10 cellular contexts compared by ENCODE assay signal in the genomic region with DNA sequence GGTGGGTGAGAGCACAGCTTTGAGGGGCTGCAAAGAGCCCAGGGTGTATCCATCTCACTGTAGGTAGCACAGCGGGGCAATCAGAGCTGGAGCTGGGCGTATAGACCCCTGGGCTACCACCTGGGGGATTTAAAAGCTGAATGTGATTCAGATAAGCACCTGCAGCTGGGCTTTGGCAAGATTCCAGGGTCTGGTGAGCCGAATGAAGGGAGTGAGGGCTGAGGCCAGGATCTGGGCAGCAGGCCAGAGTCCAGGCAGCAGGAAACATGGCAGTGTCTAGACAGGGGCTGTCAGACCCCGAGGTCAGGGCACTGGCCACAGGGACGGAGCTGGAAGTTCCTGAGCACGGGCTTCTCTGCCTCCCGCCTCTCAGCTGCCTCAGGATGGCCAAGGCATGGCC. TPM values are rescaled to one million over a fixed set of nuclear protein-coding genes. Genes with fewer than 3 reads are reported as not detected.
DNase-seq lines count a peak whose midpoint lies in the region; ATAC-seq, FAIRE-seq and TF ChIP-seq lines count a peak whose summit lies in the region.
"Had no signal": no experiment of that assay in that cellular context is flagged by ENCODE, and none has a peak within 500 bp of the region (broad histone marks: within the 10 kb centered on the region; RNA-seq: fewer than 3 reads in every experiment).

No MANE protein-coding gene starts in this region.

- H3K36me3 ChIP-seq in colonic mucosa: no peaks in the 10 kb centered on the region
- H3K36me3 ChIP-seq in WERI-Rb-1: no peaks in the 10 kb centered on the region
- H3K36me3 ChIP-seq: neural progenitor cell had no signal

- H3K9ac ChIP-seq in colonic mucosa (ENCODE audit: low read depth in 2 of 2, low read length in 2 of 2): no peak overlapping the region
- H3K9ac ChIP-seq: neural progenitor cell had no signal

- no peak for ATAC-seq in HG02588 (IDR thresholded peaks at IDR 0.05; ENCODE audit: unreplicated experiment)

- no peak overlapping the region for H3K4me3 ChIP-seq in colonic mucosa
- no peak overlapping the region for H3K4me3 ChIP-seq in WERI-Rb-1 (ENCODE audit: low read depth, low read length)
- H3K4me3 ChIP-seq: neural progenitor cell had no signal

- in situ Hi-C loops in GM13977 (cut with MboI; ENCODE audit: low pct_unique_long_range_greater_than_20kb, low sequenced_read_pairs, unreplicated experiment): loop anchor here (10.0 kb wide), 1 partner anchor 231 kb away; no protein-coding TSS in a partner anchor

- DNase-seq in EL: peak; percentile 21
- DNase-seq in NCI-H345 treated with DMSO at 0.1 percent for 48 hours (lab: John Stamatoyannopoulos, UW; ENCODE audit: unreplicated experiment): peak; percentile 91
- DNase-seq in colonic mucosa: peak; percentile 51
- peak; percentile 51 for DNase-seq in myocyte (ENCODE audit: low read depth)
- DNase-seq in GM13977 (ENCODE audit: low spot score): no peak
- DNase-seq in WERI-Rb-1: no peak
- no peak for DNase-seq in frontal cortex (ENCODE audit: low spot score in 2 of 2)
- DNase-seq: activated CD4-positive, alpha-beta T cell treated with anti-CD3 and anti-CD28 coated beads, Interleukin-2, amount 10 ng/mL, durations not matched to agents 7 days and 5 days had no signal

- no peak overlapping the region for H3K27ac ChIP-seq in colonic mucosa
- no peak overlapping the region for H3K27ac ChIP-seq in WERI-Rb-1
- H3K27ac ChIP-seq: neural progenitor cell had no signal

- TF ChIP-seq CTCF in colonic mucosa (IDR thresholded peaks at IDR 0.05) (no peak), GM13977 (IDR thresholded peaks at IDR 0.05; ENCODE audit: extremely low read depth, insufficient read depth, missing control alignments) (no peak), WERI-Rb-1 (IDR thresholded peaks at IDR 0.05; ENCODE audit: low read depth, low read length) (no peak)

- H3K27me3 ChIP-seq in colonic mucosa (no peaks in the 10 kb centered on the region), WERI-Rb-1 (ENCODE audit: insufficient read depth, low read depth, severe bottlenecking) (no peaks in the 10 kb centered on the region)
- H3K27me3 ChIP-seq: neural progenitor cell had no signal

- H3K9me3 ChIP-seq in colonic mucosa (no peaks in the 10 kb centered on the region), WERI-Rb-1 (ENCODE audit: severe bottlenecking) (no peaks in the 10 kb centered on the region)

- H3K4me1 ChIP-seq in colonic mucosa: peaks cover 20% of the 10 kb centered on the region
- H3K4me1 ChIP-seq: neural progenitor cell had no signal

- intact Hi-C loops in colonic mucosa (cut with DNase I): no loop called here

- FAIRE-seq in frontal cortex (lab: Jason Lieb, UNC): no peak

RNA-seq across cellular contexts. Expression of a gene that starts 8.7 kb away (rescaled TPM):
- total RNA-seq in colonic mucosa (100 to 1,000 TPM; 380 to 511 TPM), myocyte (80.1 and 81.3 TPM in 2 replicates), frontal cortex (16.7 TPM)
- polyA plus RNA-seq in myocyte (2012): 119 TPM

Comparison
In these comparisons a context has a peak if more than half of its experiments do, and no peak if none do; other contexts are left out.
1. DNase-seq: peak in EL (single experiment), NCI-H345 treated with DMSO at 0.1 percent for 48 hours (single experiment), colonic mucosa (single experiment) and myocyte (single experiment); none in GM13977 (single experiment), WERI-Rb-1 (single experiment) and frontal cortex (0 of 2).